In the genomic region with DNA sequence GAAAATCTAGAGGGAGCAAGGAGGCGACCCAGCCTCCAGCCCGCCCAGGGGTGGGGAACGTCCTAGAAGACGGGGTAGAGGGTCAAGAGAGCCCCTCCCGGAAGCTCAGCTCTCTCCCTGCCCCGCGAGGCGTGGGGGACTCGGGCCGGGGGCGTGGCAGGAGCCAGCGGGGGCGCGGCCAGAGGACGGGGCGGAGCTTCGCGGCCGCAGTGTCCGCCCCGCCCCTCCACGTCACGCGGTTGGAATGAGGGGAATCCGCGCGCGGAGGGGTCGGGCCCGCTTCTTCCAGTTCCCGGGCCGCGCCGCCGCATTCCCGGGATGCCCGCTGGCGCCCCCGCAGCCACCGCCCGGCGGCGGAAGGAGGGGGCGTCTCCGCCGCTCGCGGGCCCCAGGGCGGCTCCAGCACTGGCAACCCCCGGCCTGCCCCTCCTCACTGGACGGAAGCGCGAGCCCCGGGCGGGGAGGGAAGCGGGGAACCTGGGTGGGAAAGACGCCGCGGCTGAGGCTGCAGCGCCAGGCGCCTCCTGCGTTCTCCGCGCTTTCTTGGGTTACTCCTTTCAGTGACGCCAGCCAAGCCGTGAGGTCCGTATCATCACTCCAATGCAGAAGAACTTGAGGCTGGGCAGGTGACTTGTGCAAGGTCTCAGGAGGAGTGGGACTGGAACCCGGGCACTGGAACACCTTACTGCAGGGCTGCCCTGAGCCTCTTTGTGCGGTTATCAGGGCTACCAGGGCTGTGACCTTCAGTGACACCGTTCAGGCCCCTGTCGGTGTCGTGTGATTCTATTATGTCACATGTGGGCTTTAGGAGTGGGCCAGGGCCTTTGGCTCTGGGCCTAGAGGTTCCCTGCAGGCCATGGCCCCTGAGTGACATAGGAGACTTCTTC, we compare ENCODE assay signal across 8 cellular contexts. TPM values are rescaled to one million over a fixed set of nuclear protein-coding genes. Genes with fewer than 3 reads are reported as not detected.
DNase-seq lines count a peak whose midpoint lies in the region; ATAC-seq and TF ChIP-seq lines count a peak whose summit lies in the region.

No MANE protein-coding gene starts in this region.

- intact Hi-C loops in activated B cell treated with CpG ODN at 0.5 μM for 24 hours (cut with micrococcal nuclease), result loop anchor here (1.0 to 2.0 kb wide), 5 partner anchors 28 to 913 kb away; partner anchors contain the start of genes CRK, INPP5K and MNT

- H3K9ac ChIP-seq in skeletal muscle satellite cell (ENCODE audit: low read depth, low read length), result peak overlapping the region; percentile 90

- no peaks in the 10 kb centered on the region for H3K27me3 Mint-ChIP-seq in activated B cell treated with CpG ODN at 0.5 μM for 24 hours
- H3K27me3 Mint-ChIP-seq in immature natural killer cell (ENCODE audit: low read depth in 3 of 3), result peaks cover 20 to 29% (median 28%) of the 10 kb centered on the region in 3 donors

- H3K36me3 Mint-ChIP-seq in activated B cell treated with CpG ODN at 0.5 μM for 24 hours (ENCODE audit: low read depth) (peaks cover 17% of the 10 kb centered on the region), immature natural killer cell (no peaks in the 10 kb centered on the region)

- H3K27me3 ChIP-seq in skeletal muscle satellite cell (ENCODE audit: control insufficient read depth, insufficient read depth, low read length), result no peaks in the 10 kb centered on the region

- no peaks in the 10 kb centered on the region for H3K9me3 ChIP-seq in skeletal muscle satellite cell (replicated peaks; ENCODE audit: low read length)

- H3K4me1 Mint-ChIP-seq in activated B cell treated with CpG ODN at 0.5 μM for 24 hours (peaks cover 58% of the 10 kb centered on the region), immature natural killer cell (peaks cover 15 to 29% of the 10 kb centered on the region in 2 donors)

- H3K4me1 ChIP-seq in skeletal muscle satellite cell (ENCODE audit: control insufficient read depth, insufficient read depth, low read length), result peaks cover 61% of the 10 kb centered on the region

- no peaks in the 10 kb centered on the region for H3K9me3 Mint-ChIP-seq in activated B cell treated with CpG ODN at 0.5 μM for 24 hours
- no peaks in the 10 kb centered on the region for H3K9me3 Mint-ChIP-seq in immature natural killer cell

- peak overlapping the region; percentile 99 for H3K4me2 ChIP-seq in skeletal muscle satellite cell (ENCODE audit: low read length)

- ATAC-seq in activated B cell treated with CpG ODN at 0.5 μM for 24 hours (ENCODE audit: low read depth) (peak; percentile 19), GM19328 (IDR thresholded peaks at IDR 0.05; ENCODE audit: unreplicated experiment) (no peak)

- DNase-seq in NCI-H2081 (lab: John Stamatoyannopoulos, UW), result peak; percentile 5 to 40
- DNase-seq in NCI-H2081 treated with DMSO at 0.1 percent for 48 hours (lab: John Stamatoyannopoulos, UW), result no peak
- peak; percentile 92 for DNase-seq in LoVo (ENCODE audit: low spot score)
- DNase-seq in activated B cell treated with CpG ODN at 0.5 μM for 24 hours, result peak; percentile 85
- DNase-seq in central memory CD4-positive, alpha-beta T cell, result peak; percentile 65
- DNase-seq in immature natural killer cell, result peak; percentile 65 to 68 (median 65)

- POLR2A ChIA-PET in activated B cell treated with CpG ODN at 0.5 μM for 24 hours (lab: Charles Lee), result interaction anchor here (0.5 to 3.6 kb wide), 17 partner anchors 10 to 602 kb away, joined by 3 to 24 read pairs (median 7); partner anchors contain the start of genes CRK, INPP5K, SLC43A2 and YWHAE

- H3K27ac Mint-ChIP-seq in activated B cell treated with CpG ODN at 0.5 μM for 24 hours, result peak overlapping the region; percentile 83
- H3K27ac Mint-ChIP-seq in immature natural killer cell, result peak overlapping the region in 1 of 6 donors; percentile 34

- no peak for TF ChIP-seq CTCF in activated B cell treated with CpG ODN at 0.5 μM for 24 hours (IDR thresholded peaks at IDR 0.05)

- peaks cover 10% of the 10 kb centered on the region for H3K36me3 ChIP-seq in skeletal muscle satellite cell (ENCODE audit: insufficient read depth, low read length)

- CTCF ChIA-PET in activated B cell treated with CpG ODN at 0.5 μM for 24 hours (lab: Charles Lee), result interaction anchor here (0.7 to 2.1 kb wide), 5 partner anchors 25 to 142 kb away, joined by 3 to 12 read pairs (median 4); partner anchors contain the start of gene INPP5K

- H3K4me3 Mint-ChIP-seq in activated B cell treated with CpG ODN at 0.5 μM for 24 hours (peak overlapping the region; percentile 84), immature natural killer cell (peak overlapping the region; percentile 78 to 85 (median 83))

- H3K4me3 ChIP-seq in skeletal muscle satellite cell (ENCODE audit: low read length), result peak overlapping the region; percentile 79

RNA-seq across cellular contexts. Expression of gene MYO1C, which starts 4.3 kb away (rescaled TPM):
- 189 and 190 TPM in 2 replicates for total RNA-seq in activated B cell treated with CpG ODN at 0.5 μM for 24 hours
- under 1 TPM in 2 of 3 donors, not detected in 1; 0.63 to 0.86 TPM for polyA plus RNA-seq in immature natural killer cell
- total RNA-seq in skeletal muscle satellite cell (2012; rRNA removed), result 99.4 and 114 TPM in 2 replicates

RNA-seq across cellular contexts. Expression of gene INPP5K, which starts 28.2 kb away (rescaled TPM):
- 46.0 and 50.0 TPM in 2 replicates for total RNA-seq in activated B cell treated with CpG ODN at 0.5 μM for 24 hours
- polyA plus RNA-seq in immature natural killer cell, result 100 to 1,000 TPM; 113 to 161 (median 120) TPM
- 14.2 and 15.7 TPM in 2 replicates for total RNA-seq in skeletal muscle satellite cell (2012; rRNA removed)

RNA-seq across cellular contexts. Expression of gene CRK, which starts 32.1 kb away (rescaled TPM):
- total RNA-seq in activated B cell treated with CpG ODN at 0.5 μM for 24 hours, result 22.5 and 29.1 TPM in 2 replicates
- polyA plus RNA-seq in immature natural killer cell, result 10 to 100 TPM; 10.9 to 20.6 (median 11.1) TPM
- 83.4 and 85.0 TPM in 2 replicates for total RNA-seq in skeletal muscle satellite cell (2012; rRNA removed)
